Comparison of ENCODE assay signal across 23 cellular contexts in genomic region chr6:27065183-27065582, GRCh38.
"Had no signal": no experiment of that assay in that cellular context is flagged by ENCODE, and none has a peak within 500 bp of the region (broad histone marks: within the 10 kb centered on the region; RNA-seq: fewer than 3 reads in every experiment).

No MANE protein-coding gene starts in this region.

- H3K9me3 ChIP-seq: left ventricle myocardium inferior, mucosa of descending colon, ovary, right atrium auricular region, right lobe of liver, tibial nerve, uterus had no signal

- H3K36me3 Mint-ChIP-seq: naive thymus-derived CD4-positive, alpha-beta T cell; natural killer cell treated with Interleukin-12 subunit alpha and Interleukin-12 subunit beta and Interleukin-15 and Interleukin-18, amount 100 ng/mL, for 72 hours; stimulated activated memory B cell treated with anti-CD40 and anti-IgM and Interleukin-4, amounts not matched to agents 10 μg/mL and 1 μg/mL and 100 μg/mL, for 72 hours; type B pancreatic cell had no signal

- H3K4me1 ChIP-seq: left ventricle myocardium inferior, right atrium auricular region, right lobe of liver, uterus had no signal

- H3K36me3 ChIP-seq: left ventricle myocardium inferior, ovary, right atrium auricular region, right lobe of liver, tibial nerve, uterus had no signal

- H3K27me3 Mint-ChIP-seq: progenitor cell of endocrine pancreas had no signal

- H3K4me3 Mint-ChIP-seq: naive thymus-derived CD4-positive, alpha-beta T cell; natural killer cell treated with Interleukin-12 subunit alpha and Interleukin-12 subunit beta and Interleukin-15 and Interleukin-18, amount 100 ng/mL, for 72 hours; stimulated activated memory B cell treated with anti-CD40 and anti-IgM and Interleukin-4, amounts not matched to agents 10 μg/mL and 1 μg/mL and 100 μg/mL, for 72 hours; stimulated activated naive CD8-positive, alpha-beta T cell treated with anti-CD3 and anti-CD28 coated beads, Interleukin-15, amount 100 ng/mL, for 72 hours; type B pancreatic cell had no signal

- H3K4me1 Mint-ChIP-seq: naive thymus-derived CD4-positive, alpha-beta T cell; stimulated activated memory B cell treated with anti-CD40 and anti-IgM and Interleukin-4, amounts not matched to agents 10 μg/mL and 1 μg/mL and 100 μg/mL, for 72 hours; stimulated activated naive CD8-positive, alpha-beta T cell treated with anti-CD3 and anti-CD28 coated beads, Interleukin-15, amount 100 ng/mL, for 72 hours had no signal

- ATAC-seq: mucosa of descending colon; naive thymus-derived CD4-positive, alpha-beta T cell; natural killer cell treated with Interleukin-12 subunit alpha and Interleukin-12 subunit beta and Interleukin-15 and Interleukin-18, amount 100 ng/mL, for 72 hours; right lobe of liver; stimulated activated memory B cell treated with anti-CD40 and anti-IgM and Interleukin-4, amounts not matched to agents 10 μg/mL and 1 μg/mL and 100 μg/mL, for 72 hours; stimulated activated naive CD8-positive, alpha-beta T cell treated with anti-CD3 and anti-CD28 coated beads, Interleukin-15, amount 100 ng/mL, for 72 hours had no signal

- H3K27ac Mint-ChIP-seq: naive thymus-derived CD4-positive, alpha-beta T cell; natural killer cell treated with Interleukin-12 subunit alpha and Interleukin-12 subunit beta and Interleukin-15 and Interleukin-18, amount 100 ng/mL, for 72 hours; progenitor cell of endocrine pancreas; stimulated activated memory B cell treated with anti-CD40 and anti-IgM and Interleukin-4, amounts not matched to agents 10 μg/mL and 1 μg/mL and 100 μg/mL, for 72 hours; stimulated activated naive CD8-positive, alpha-beta T cell treated with anti-CD3 and anti-CD28 coated beads, Interleukin-15, amount 100 ng/mL, for 72 hours; type B pancreatic cell had no signal

- H3K27ac ChIP-seq: left ventricle myocardium inferior, ovary, right atrium auricular region, right lobe of liver, tibial nerve, uterus had no signal

- DNase-seq: islet precursor cell; left ventricle myocardium inferior; midbrain; mucosa of descending colon; naive thymus-derived CD4-positive, alpha-beta T cell; ovary; right lobe of liver; stimulated activated CD4-positive, alpha-beta T cell treated with anti-CD3 and anti-CD28 coated beads, Interleukin-1b, Interleukin-23, amount 100 ng/mL, for 48 hours; stimulated activated CD4-positive, alpha-beta T cell treated with anti-CD3 and anti-CD28 coated beads, Interleukin-2, amount 100 ng/mL, for 48 hours; stimulated activated CD4-positive, alpha-beta T cell treated with anti-CD3 and anti-CD28 coated beads, Interleukin-4, amount 100 ng/mL, for 4 hours; stimulated activated CD8-positive, alpha-beta memory T cell treated with anti-CD3 and anti-CD28 coated beads, Interleukin-4, amount 100 ng/mL, for 48 hours; stimulated activated naive CD4-positive, alpha-beta T cell treated with Interleukin-2 at 50 U/mL for 16 hours; stimulated activated naive CD8-positive, alpha-beta T cell treated with anti-CD3 and anti-CD28 coated beads, Interleukin-15, amount 100 ng/mL, for 72 hours; substantia nigra; uterus had no signal

- H3K4me2 ChIP-seq: smooth muscle cell had no signal

- H3K27me3 ChIP-seq: ovary, right atrium auricular region, right lobe of liver, tibial nerve, uterus had no signal

- H3K4me3 ChIP-seq: left ventricle myocardium inferior, lung, mucosa of descending colon, ovary, right atrium auricular region, right lobe of liver, smooth muscle cell, tibial nerve, uterus had no signal

- H3K9me3 Mint-ChIP-seq: naive thymus-derived CD4-positive, alpha-beta T cell; natural killer cell treated with Interleukin-12 subunit alpha and Interleukin-12 subunit beta and Interleukin-15 and Interleukin-18, amount 100 ng/mL, for 72 hours; stimulated activated memory B cell treated with anti-CD40 and anti-IgM and Interleukin-4, amounts not matched to agents 10 μg/mL and 1 μg/mL and 100 μg/mL, for 72 hours; stimulated activated naive CD8-positive, alpha-beta T cell treated with anti-CD3 and anti-CD28 coated beads, Interleukin-15, amount 100 ng/mL, for 72 hours; type B pancreatic cell had no signal
